Comparison of ENCODE assay signal across 1 cellular context in the genomic region with DNA sequence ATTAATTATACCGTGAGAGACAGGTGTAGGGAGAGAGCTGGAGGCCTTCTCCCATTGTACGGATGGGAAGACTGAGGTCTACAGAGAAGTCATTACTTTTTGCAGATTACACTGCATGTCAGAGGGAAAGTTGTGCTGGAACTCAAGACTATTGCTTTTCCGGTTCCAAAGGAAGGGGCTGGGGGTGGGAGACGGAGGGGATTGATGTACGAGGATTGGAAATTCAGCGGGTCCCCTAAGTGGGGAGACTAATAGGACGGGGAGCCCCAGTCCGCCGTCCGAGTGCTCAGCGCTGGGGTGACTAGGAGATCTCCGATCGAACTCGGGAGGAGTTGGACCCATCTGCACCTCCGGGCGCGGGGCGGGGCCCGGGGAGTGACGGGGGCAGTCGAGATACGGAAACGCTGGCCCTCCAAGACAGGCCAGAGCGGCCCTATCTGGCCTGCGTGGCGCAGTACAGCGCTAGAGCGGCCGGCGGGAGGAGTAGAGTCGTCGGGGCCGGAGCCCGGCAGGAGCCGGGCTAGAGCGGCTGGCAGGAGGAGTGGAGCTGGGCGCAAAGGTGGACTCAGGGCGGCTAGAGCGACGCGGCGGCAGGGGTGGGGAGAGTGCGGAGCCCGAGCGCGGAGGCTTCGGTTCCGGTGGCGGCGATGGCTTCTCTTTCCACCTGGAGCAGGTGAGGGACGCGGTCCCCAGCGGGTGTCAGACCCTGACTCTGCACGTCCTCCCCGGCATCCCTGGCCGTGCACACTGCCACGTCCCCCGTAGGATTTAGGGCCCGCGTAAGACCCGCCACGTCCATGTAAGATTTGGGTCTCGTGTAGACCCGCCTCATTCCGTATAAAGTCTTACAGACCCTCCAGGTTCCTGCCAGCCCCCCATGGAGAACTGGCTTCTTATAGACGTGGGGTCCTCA.
TF ChIP-seq lines count a peak whose summit lies in the region.

No MANE protein-coding gene starts in this region.

TF ChIP-seq in K562, 482 proteins besides CTCF, POLR2A, EP300 and RAD21 (continued from another document and continues in another):
- TF ChIP-seq, protein P1, sequence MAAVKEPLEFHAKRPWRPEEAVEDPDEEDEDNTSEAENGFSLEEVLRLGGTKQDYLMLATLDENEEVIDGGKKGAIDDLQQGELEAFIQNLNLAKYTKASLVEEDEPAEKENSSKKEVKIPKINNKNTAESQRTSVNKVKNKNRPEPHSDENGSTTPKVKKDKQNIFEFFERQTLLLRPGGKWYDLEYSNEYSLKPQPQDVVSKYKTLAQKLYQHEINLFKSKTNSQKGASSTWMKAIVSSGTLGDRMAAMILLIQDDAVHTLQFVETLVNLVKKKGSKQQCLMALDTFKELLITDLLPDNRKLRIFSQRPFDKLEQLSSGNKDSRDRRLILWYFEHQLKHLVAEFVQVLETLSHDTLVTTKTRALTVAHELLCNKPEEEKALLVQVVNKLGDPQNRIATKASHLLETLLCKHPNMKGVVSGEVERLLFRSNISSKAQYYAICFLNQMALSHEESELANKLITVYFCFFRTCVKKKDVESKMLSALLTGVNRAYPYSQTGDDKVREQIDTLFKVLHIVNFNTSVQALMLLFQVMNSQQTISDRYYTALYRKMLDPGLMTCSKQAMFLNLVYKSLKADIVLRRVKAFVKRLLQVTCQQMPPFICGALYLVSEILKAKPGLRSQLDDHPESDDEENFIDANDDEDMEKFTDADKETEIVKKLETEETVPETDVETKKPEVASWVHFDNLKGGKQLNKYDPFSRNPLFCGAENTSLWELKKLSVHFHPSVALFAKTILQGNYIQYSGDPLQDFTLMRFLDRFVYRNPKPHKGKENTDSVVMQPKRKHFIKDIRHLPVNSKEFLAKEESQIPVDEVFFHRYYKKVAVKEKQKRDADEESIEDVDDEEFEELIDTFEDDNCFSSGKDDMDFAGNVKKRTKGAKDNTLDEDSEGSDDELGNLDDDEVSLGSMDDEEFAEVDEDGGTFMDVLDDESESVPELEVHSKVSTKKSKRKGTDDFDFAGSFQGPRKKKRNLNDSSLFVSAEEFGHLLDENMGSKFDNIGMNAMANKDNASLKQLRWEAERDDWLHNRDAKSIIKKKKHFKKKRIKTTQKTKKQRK (IDR thresholded peaks at IDR 0.05; ENCODE audit: borderline replicate concordance, low read depth, low read length): no peak
- TF ChIP-seq BACH1 (tag; IDR thresholded peaks at IDR 0.05) (no peak), GABPB1 (CRISPR knock-in tag; IDR thresholded peaks at IDR 0.05) (peak; percentile 60; the same call in 1 of the 2 replicates), ZNF140 (CRISPR knock-in tag; IDR thresholded peaks at IDR 0.05) (no peak), RUNX1 (IDR thresholded peaks at IDR 0.05; ENCODE audit: low read depth) (no peak), PURB (CRISPR knock-in tag; IDR thresholded peaks at IDR 0.05; ENCODE audit: low read depth) (no peak), MYC (IDR thresholded peaks at IDR 0.05; ENCODE audit: low read depth, low read length) (peak; percentile 81), MYC (CRISPR knock-in tag; IDR thresholded peaks at IDR 0.05; ENCODE audit: borderline replicate concordance, low read depth) (no peak), ZNF584 (CRISPR knock-in tag; IDR thresholded peaks at IDR 0.05; ENCODE audit: low read depth) (no peak), RBBP5 (IDR thresholded peaks at IDR 0.05; ENCODE audit: borderline replicate concordance, insufficient read depth, low read length, poor library complexity, severe bottlenecking) (peak; percentile 71), ZNF354B (CRISPR knock-in tag; IDR thresholded peaks at IDR 0.05) (no peak), RHOXF2B (CRISPR knock-in tag; conservative IDR thresholded peaks at IDR 0.05) (no peak), PPARD (CRISPR knock-in tag; IDR thresholded peaks at IDR 0.05) (no peak), NELFE (IDR thresholded peaks at IDR 0.05; ENCODE audit: insufficient read depth, insufficient read length) (no peak), DPF2 (IDR thresholded peaks at IDR 0.05) (peak; percentile 69), SRSF7 (optimal IDR thresholded peaks at IDR 0.05; ENCODE audit: low read depth, low read length) (no peak), RBM22 (IDR thresholded peaks at IDR 0.05; ENCODE audit: low read depth, low read length, poor library complexity, severe bottlenecking) (peak; percentile 63), NEUROD1 (IDR thresholded peaks at IDR 0.05; ENCODE audit: borderline replicate concordance, low read depth, low read length, partially characterized antibody) (peak; percentile 12), HMGN3 (IDR thresholded peaks at IDR 0.05; ENCODE audit: borderline replicate concordance, extremely low read depth, insufficient read length, low read depth, low read length) (peak; percentile 98), TAF15 (IDR thresholded peaks at IDR 0.05; ENCODE audit: low read depth, low read length) (no peak), TEAD4 (IDR thresholded peaks at IDR 0.05; ENCODE audit: low read length) (no peak; the same call in 1 of the 2 replicates), TEAD4 (CRISPR knock-in tag; IDR thresholded peaks at IDR 0.05; ENCODE audit: borderline replicate concordance) (no peak), MXI1 (IDR thresholded peaks at IDR 0.05; ENCODE audit: low read depth, low read length) (no peak), XRCC4 (IDR thresholded peaks at IDR 0.05; ENCODE audit: extremely low read depth, insufficient read depth, insufficient read length) (no peak)
- TF ChIP-seq, protein P2, sequence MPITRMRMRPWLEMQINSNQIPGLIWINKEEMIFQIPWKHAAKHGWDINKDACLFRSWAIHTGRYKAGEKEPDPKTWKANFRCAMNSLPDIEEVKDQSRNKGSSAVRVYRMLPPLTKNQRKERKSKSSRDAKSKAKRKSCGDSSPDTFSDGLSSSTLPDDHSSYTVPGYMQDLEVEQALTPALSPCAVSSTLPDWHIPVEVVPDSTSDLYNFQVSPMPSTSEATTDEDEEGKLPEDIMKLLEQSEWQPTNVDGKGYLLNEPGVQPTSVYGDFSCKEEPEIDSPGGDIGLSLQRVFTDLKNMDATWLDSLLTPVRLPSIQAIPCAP (CRISPR knock-in tag; IDR thresholded peaks at IDR 0.05; ENCODE audit: borderline replicate concordance): no peak
- TF ChIP-seq, protein P3, sequence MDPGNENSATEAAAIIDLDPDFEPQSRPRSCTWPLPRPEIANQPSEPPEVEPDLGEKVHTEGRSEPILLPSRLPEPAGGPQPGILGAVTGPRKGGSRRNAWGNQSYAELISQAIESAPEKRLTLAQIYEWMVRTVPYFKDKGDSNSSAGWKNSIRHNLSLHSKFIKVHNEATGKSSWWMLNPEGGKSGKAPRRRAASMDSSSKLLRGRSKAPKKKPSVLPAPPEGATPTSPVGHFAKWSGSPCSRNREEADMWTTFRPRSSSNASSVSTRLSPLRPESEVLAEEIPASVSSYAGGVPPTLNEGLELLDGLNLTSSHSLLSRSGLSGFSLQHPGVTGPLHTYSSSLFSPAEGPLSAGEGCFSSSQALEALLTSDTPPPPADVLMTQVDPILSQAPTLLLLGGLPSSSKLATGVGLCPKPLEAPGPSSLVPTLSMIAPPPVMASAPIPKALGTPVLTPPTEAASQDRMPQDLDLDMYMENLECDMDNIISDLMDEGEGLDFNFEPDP (CRISPR knock-in tag; IDR thresholded peaks at IDR 0.05): 0 out of 2 replicates have a peak, but pooled peaks have one; percentile 48
- TF ChIP-seq, protein P4, sequence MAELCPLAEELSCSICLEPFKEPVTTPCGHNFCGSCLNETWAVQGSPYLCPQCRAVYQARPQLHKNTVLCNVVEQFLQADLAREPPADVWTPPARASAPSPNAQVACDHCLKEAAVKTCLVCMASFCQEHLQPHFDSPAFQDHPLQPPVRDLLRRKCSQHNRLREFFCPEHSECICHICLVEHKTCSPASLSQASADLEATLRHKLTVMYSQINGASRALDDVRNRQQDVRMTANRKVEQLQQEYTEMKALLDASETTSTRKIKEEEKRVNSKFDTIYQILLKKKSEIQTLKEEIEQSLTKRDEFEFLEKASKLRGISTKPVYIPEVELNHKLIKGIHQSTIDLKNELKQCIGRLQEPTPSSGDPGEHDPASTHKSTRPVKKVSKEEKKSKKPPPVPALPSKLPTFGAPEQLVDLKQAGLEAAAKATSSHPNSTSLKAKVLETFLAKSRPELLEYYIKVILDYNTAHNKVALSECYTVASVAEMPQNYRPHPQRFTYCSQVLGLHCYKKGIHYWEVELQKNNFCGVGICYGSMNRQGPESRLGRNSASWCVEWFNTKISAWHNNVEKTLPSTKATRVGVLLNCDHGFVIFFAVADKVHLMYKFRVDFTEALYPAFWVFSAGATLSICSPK (IDR thresholded peaks at IDR 0.05; ENCODE audit: borderline replicate concordance): 0 out of 2 replicates have a peak, but pooled peaks have one; percentile 73
- TF ChIP-seq, protein P5, sequence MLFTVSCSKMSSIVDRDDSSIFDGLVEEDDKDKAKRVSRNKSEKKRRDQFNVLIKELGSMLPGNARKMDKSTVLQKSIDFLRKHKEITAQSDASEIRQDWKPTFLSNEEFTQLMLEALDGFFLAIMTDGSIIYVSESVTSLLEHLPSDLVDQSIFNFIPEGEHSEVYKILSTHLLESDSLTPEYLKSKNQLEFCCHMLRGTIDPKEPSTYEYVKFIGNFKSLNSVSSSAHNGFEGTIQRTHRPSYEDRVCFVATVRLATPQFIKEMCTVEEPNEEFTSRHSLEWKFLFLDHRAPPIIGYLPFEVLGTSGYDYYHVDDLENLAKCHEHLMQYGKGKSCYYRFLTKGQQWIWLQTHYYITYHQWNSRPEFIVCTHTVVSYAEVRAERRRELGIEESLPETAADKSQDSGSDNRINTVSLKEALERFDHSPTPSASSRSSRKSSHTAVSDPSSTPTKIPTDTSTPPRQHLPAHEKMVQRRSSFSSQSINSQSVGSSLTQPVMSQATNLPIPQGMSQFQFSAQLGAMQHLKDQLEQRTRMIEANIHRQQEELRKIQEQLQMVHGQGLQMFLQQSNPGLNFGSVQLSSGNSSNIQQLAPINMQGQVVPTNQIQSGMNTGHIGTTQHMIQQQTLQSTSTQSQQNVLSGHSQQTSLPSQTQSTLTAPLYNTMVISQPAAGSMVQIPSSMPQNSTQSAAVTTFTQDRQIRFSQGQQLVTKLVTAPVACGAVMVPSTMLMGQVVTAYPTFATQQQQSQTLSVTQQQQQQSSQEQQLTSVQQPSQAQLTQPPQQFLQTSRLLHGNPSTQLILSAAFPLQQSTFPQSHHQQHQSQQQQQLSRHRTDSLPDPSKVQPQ (CRISPR knock-in tag; IDR thresholded peaks at IDR 0.05; ENCODE audit: borderline replicate concordance): no peak
- TF ChIP-seq, protein P6, sequence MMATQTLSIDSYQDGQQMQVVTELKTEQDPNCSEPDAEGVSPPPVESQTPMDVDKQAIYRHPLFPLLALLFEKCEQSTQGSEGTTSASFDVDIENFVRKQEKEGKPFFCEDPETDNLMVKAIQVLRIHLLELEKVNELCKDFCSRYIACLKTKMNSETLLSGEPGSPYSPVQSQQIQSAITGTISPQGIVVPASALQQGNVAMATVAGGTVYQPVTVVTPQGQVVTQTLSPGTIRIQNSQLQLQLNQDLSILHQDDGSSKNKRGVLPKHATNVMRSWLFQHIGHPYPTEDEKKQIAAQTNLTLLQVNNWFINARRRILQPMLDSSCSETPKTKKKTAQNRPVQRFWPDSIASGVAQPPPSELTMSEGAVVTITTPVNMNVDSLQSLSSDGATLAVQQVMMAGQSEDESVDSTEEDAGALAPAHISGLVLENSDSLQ (IDR thresholded peaks at IDR 0.05): peak; percentile 92
- TF ChIP-seq, protein P7, sequence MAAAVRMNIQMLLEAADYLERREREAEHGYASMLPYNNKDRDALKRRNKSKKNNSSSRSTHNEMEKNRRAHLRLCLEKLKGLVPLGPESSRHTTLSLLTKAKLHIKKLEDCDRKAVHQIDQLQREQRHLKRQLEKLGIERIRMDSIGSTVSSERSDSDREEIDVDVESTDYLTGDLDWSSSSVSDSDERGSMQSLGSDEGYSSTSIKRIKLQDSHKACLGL (CRISPR knock-in tag; IDR thresholded peaks at IDR 0.05; ENCODE audit: borderline replicate concordance, poor library complexity, severe bottlenecking): no peak
- TF ChIP-seq, protein P8, sequence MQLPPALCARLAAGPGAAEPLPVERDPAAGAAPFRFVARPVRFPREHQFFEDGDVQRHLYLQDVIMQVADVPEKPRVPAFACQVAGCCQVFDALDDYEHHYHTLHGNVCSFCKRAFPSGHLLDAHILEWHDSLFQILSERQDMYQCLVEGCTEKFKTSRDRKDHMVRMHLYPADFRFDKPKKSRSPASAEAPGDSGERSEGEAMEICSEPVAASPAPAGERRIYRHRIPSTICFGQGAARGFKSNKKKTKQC (CRISPR knock-in tag; IDR thresholded peaks at IDR 0.05): no peak; the same call in 1 of the 2 replicates
- TF ChIP-seq, protein P9, sequence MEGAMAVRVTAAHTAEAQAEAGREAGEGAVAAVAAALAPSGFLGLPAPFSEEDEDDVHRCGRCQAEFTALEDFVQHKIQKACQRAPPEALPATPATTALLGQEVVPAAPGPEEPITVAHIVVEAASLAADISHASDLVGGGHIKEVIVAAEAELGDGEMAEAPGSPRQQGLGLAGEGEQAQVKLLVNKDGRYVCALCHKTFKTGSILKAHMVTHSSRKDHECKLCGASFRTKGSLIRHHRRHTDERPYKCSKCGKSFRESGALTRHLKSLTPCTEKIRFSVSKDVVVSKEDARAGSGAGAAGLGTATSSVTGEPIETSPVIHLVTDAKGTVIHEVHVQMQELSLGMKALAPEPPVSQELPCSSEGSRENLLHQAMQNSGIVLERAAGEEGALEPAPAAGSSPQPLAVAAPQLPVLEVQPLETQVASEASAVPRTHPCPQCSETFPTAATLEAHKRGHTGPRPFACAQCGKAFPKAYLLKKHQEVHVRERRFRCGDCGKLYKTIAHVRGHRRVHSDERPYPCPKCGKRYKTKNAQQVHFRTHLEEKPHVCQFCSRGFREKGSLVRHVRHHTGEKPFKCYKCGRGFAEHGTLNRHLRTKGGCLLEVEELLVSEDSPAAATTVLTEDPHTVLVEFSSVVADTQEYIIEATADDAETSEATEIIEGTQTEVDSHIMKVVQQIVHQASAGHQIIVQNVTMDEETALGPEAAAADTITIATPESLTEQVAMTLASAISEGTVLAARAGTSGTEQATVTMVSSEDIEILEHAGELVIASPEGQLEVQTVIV (CRISPR knock-in tag; IDR thresholded peaks at IDR 0.05; ENCODE audit: borderline replicate concordance): no peak
- TF ChIP-seq, protein P10, sequence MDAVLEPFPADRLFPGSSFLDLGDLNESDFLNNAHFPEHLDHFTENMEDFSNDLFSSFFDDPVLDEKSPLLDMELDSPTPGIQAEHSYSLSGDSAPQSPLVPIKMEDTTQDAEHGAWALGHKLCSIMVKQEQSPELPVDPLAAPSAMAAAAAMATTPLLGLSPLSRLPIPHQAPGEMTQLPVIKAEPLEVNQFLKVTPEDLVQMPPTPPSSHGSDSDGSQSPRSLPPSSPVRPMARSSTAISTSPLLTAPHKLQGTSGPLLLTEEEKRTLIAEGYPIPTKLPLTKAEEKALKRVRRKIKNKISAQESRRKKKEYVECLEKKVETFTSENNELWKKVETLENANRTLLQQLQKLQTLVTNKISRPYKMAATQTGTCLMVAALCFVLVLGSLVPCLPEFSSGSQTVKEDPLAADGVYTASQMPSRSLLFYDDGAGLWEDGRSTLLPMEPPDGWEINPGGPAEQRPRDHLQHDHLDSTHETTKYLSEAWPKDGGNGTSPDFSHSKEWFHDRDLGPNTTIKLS (IDR thresholded peaks at IDR 0.05; ENCODE audit: borderline replicate concordance, low read depth): peak; percentile 99
- TF ChIP-seq, protein P11, sequence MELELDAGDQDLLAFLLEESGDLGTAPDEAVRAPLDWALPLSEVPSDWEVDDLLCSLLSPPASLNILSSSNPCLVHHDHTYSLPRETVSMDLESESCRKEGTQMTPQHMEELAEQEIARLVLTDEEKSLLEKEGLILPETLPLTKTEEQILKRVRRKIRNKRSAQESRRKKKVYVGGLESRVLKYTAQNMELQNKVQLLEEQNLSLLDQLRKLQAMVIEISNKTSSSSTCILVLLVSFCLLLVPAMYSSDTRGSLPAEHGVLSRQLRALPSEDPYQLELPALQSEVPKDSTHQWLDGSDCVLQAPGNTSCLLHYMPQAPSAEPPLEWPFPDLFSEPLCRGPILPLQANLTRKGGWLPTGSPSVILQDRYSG (tag; conservative IDR thresholded peaks at IDR 0.05; ENCODE audit: low read depth): no peak; the same call in 1 of the 2 replicates
- TF ChIP-seq, protein P12, sequence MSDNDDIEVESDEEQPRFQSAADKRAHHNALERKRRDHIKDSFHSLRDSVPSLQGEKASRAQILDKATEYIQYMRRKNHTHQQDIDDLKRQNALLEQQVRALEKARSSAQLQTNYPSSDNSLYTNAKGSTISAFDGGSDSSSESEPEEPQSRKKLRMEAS (CRISPR knock-in tag; IDR thresholded peaks at IDR 0.05): 0 out of 2 replicates have a peak, but pooled peaks have one; percentile 8
